ENCODE assay signal across 1 cellular context in the genomic region with DNA sequence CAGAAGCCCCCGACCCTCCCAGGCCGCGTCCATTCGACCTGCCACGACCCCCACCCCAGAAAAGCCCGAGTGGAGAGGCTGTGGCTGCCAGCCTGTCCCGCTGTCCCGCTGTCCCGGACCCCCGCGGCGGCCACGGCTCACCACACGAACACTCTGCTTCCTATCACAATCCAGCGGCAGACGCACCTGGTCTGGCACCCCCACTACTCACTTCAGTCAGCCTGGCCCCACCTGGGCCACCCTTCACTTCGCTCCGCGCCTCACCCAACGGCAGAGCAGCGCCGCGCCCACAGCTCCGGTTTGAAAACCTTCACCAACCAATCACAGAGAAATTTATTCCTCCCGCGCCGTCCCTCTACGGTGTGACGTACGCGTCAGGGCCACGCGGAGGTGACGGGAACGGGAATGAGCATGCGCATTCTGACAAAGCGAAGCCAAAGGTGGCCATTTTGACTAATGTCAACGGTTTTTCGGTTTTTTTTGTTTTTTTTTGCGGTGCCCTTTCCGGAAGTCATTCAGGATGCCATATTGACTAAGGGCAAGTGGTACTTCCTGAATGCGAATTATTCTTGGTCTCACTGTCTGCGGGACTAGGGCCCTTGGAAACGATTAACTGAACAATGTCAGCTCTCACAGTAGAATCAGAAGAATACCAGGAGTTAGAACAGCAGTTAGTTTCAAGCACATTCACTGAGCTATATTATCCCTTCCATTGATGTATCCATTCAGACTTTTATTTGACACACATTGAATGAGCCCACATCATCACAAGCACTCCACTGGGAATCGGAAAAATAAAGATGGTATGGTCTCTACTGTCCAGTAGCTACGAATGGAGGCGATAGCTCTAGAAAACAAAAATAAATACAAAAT.
A peak's percentile ranks its signal among the peaks of the same experiment; 100 is the strongest.
TF ChIP-seq lines count a peak whose summit lies in the region.

TSS of gene RACGAP1 (minus strand) at position 308 of the 873 bp plus-strand sequence. CDS start 8,779 bp downstream, outside the sequence.

TF ChIP-seq in GM23338, 12 proteins besides CTCF, POLR2A, EP300 and RAD21:
- no peak for TF ChIP-seq JUNB (IDR thresholded peaks at IDR 0.05; ENCODE audit: unreplicated experiment)
- TF ChIP-seq, protein P1, sequence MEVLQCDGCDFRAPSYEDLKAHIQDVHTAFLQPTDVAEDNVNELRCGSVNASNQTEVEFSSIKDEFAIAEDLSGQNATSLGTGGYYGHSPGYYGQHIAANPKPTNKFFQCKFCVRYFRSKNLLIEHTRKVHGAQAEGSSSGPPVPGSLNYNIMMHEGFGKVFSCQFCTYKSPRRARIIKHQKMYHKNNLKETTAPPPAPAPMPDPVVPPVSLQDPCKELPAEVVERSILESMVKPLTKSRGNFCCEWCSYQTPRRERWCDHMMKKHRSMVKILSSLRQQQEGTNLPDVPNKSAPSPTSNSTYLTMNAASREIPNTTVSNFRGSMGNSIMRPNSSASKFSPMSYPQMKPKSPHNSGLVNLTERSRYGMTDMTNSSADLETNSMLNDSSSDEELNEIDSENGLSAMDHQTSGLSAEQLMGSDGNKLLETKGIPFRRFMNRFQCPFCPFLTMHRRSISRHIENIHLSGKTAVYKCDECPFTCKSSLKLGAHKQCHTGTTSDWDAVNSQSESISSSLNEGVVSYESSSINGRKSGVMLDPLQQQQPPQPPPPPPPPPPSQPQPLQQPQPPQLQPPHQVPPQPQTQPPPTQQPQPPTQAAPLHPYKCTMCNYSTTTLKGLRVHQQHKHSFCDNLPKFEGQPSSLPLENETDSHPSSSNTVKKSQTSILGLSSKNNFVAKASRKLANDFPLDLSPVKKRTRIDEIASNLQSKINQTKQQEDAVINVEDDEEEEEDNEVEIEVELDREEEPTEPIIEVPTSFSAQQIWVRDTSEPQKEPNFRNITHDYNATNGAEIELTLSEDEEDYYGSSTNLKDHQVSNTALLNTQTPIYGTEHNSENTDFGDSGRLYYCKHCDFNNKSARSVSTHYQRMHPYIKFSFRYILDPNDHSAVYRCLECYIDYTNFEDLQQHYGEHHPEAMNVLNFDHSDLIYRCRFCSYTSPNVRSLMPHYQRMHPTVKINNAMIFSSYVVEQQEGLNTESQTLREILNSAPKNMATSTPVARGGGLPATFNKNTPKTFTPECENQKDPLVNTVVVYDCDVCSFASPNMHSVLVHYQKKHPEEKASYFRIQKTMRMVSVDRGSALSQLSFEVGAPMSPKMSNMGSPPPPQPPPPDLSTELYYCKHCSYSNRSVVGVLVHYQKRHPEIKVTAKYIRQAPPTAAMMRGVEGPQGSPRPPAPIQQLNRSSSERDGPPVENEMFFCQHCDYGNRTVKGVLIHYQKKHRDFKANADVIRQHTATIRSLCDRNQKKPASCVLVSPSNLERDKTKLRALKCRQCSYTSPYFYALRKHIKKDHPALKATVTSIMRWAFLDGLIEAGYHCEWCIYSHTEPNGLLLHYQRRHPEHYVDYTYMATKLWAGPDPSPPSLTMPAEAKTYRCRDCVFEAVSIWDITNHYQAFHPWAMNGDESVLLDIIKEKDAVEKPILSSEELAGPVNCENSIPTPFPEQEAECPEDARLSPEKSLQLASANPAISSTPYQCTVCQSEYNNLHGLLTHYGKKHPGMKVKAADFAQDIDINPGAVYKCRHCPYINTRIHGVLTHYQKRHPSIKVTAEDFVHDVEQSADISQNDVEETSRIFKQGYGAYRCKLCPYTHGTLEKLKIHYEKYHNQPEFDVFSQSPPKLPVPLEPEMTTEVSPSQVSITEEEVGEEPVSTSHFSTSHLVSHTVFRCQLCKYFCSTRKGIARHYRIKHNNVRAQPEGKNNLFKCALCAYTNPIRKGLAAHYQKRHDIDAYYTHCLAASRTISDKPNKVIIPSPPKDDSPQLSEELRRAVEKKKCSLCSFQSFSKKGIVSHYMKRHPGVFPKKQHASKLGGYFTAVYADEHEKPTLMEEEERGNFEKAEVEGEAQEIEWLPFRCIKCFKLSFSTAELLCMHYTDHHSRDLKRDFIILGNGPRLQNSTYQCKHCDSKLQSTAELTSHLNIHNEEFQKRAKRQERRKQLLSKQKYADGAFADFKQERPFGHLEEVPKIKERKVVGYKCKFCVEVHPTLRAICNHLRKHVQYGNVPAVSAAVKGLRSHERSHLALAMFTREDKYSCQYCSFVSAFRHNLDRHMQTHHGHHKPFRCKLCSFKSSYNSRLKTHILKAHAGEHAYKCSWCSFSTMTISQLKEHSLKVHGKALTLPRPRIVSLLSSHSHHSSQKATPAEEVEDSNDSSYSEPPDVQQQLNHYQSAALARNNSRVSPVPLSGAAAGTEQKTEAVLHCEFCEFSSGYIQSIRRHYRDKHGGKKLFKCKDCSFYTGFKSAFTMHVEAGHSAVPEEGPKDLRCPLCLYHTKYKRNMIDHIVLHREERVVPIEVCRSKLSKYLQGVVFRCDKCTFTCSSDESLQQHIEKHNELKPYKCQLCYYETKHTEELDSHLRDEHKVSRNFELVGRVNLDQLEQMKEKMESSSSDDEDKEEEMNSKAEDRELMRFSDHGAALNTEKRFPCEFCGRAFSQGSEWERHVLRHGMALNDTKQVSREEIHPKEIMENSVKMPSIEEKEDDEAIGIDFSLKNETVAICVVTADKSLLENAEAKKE (CRISPR knock-in tag; IDR thresholded peaks at IDR 0.05): no peak
- TF ChIP-seq POLR2AphosphoS5 (IDR thresholded peaks at IDR 0.05; ENCODE audit: low read depth): peak; percentile 82
- no peak for TF ChIP-seq NANOG (IDR thresholded peaks at IDR 0.05; ENCODE audit: borderline replicate concordance)
- TF ChIP-seq EZH2 (IDR thresholded peaks at IDR 0.05; ENCODE audit: low read depth, unreplicated experiment): no peak
- TF ChIP-seq REST (IDR thresholded peaks at IDR 0.05; ENCODE audit: unreplicated experiment): no peak
- no peak for TF ChIP-seq EZH2phosphoT487 (IDR thresholded peaks at IDR 0.05; ENCODE audit: unreplicated experiment)
- TF ChIP-seq CREB1 (CRISPR knock-in tag; IDR thresholded peaks at IDR 0.05; ENCODE audit: low read depth): peak; percentile 93
- TF ChIP-seq STAT1 (IDR thresholded peaks at IDR 0.05; ENCODE audit: unreplicated experiment): no peak
- TF ChIP-seq ZNF114 (CRISPR knock-in tag; IDR thresholded peaks at IDR 0.05): no peak
- TF ChIP-seq ZNF331 (CRISPR knock-in tag; IDR thresholded peaks at IDR 0.05; ENCODE audit: low read depth): no peak
- TF ChIP-seq ETS1 (IDR thresholded peaks at IDR 0.05): peak; percentile 91
